In genomic region chr2:8380026-8380425, GRCh38 we compare ENCODE assay signal across 2 cellular contexts.
TF ChIP-seq lines count a peak whose summit lies in the region.

No MANE protein-coding gene starts in this region.

TF ChIP-seq in liver, 16 proteins besides CTCF, POLR2A, EP300 and RAD21 (continued from another document):
- TF ChIP-seq REST (IDR thresholded peaks at IDR 0.05) (no peak), TAF1 (conservative IDR thresholded peaks at IDR 0.05) (no peak), HNF4G (IDR thresholded peaks at IDR 0.05) (no peak), FOXA2 (IDR thresholded peaks at IDR 0.05) (no peak)

TF ChIP-seq in HepG2, 621 proteins besides CTCF, POLR2A, EP300 and RAD21 (continued from another document):
- TF ChIP-seq ZNF646 (CRISPR knock-in tag; IDR thresholded peaks at IDR 0.05) (no peak), MAX (IDR thresholded peaks at IDR 0.05) (no peak), ZNF33A (CRISPR knock-in tag; IDR thresholded peaks at IDR 0.05; ENCODE audit: borderline replicate concordance) (no peak), BCLAF1 (IDR thresholded peaks at IDR 0.05) (no peak), FLYWCH1 (CRISPR knock-in tag; IDR thresholded peaks at IDR 0.05) (no peak), ZNF225 (CRISPR knock-in tag; IDR thresholded peaks at IDR 0.05) (no peak), ZNF709 (CRISPR knock-in tag; IDR thresholded peaks at IDR 0.05) (no peak), CEBPZ (IDR thresholded peaks at IDR 0.05; ENCODE audit: low read length) (no peak), MIXL1 (CRISPR knock-in tag; IDR thresholded peaks at IDR 0.05) (no peak), ZMYM4 (CRISPR knock-in tag; IDR thresholded peaks at IDR 0.05) (no peak), E2F1 (CRISPR knock-in tag; IDR thresholded peaks at IDR 0.05) (no peak), AKAP8 (CRISPR knock-in tag; IDR thresholded peaks at IDR 0.05) (no peak)
TF ChIP-seq in HepG2: peak in this region for 0.
